20 cellular contexts compared by ENCODE assay signal in the genomic region with DNA sequence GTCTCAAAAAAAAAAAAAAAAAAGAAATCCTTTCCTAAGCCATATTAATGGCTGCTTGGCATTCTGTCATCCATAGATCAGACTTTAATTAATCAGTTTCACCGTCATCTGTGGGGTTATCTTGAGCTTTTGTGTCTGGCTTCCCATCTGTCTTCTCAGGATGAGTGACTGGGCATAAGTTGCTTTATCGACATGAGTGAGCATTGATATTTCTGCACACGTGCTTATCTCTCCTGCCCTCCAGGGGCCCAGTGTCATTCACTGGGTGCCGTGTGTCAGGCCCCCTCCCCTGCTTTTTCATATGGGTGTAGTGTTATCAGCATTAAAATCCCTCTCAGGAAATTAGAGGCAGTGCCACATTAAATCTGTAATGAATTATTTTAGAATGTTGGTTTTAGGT.
"Had no signal": no experiment of that assay in that cellular context is flagged by ENCODE, and none has a peak within 500 bp of the region (broad histone marks: within the 10 kb centered on the region; RNA-seq: fewer than 3 reads in every experiment).

No MANE protein-coding gene starts in this region.

- H3K4me3 Mint-ChIP-seq: activated CD4-positive, alpha-beta memory T cell treated with anti-CD3 and anti-CD28 coated beads for 36 hours; activated CD4-positive, alpha-beta T cell treated with anti-CD3 and anti-CD28 coated beads for 36 hours; activated naive CD8-positive, alpha-beta T cell treated with anti-CD3 and anti-CD28 coated beads for 36 hours; effector memory CD8-positive, alpha-beta T cell; mesothelial cell of epicardium; natural killer cell treated with Interleukin-12 subunit alpha and Interleukin-12 subunit beta and Interleukin-15 and Interleukin-18, amount 100 ng/mL, for 72 hours; stimulated activated naive B cell treated with anti-CD40 and anti-IgM and Interleukin-4, amounts not matched to agents 10 μg/mL and 1 μg/mL and 100 μg/mL, for 72 hours had no signal

- H3K27ac Mint-ChIP-seq: activated CD4-positive, alpha-beta memory T cell treated with anti-CD3 and anti-CD28 coated beads for 36 hours; activated CD4-positive, alpha-beta T cell treated with anti-CD3 and anti-CD28 coated beads for 36 hours; activated naive CD8-positive, alpha-beta T cell treated with anti-CD3 and anti-CD28 coated beads for 36 hours; effector memory CD8-positive, alpha-beta T cell; mesothelial cell of epicardium; natural killer cell treated with Interleukin-12 subunit alpha and Interleukin-12 subunit beta and Interleukin-15 and Interleukin-18, amount 100 ng/mL, for 72 hours; stimulated activated naive B cell treated with anti-CD40 and anti-IgM and Interleukin-4, amounts not matched to agents 10 μg/mL and 1 μg/mL and 100 μg/mL, for 72 hours had no signal

- H3K4me3 ChIP-seq: hepatocyte, lung, spleen, upper lobe of right lung had no signal

- H3K9me3 ChIP-seq: neutrophil, upper lobe of right lung had no signal

- H3K27ac ChIP-seq: epithelial cell of prostate, hepatocyte, neutrophil, parathyroid adenoma, spleen, upper lobe of right lung had no signal

- H3K36me3 ChIP-seq: neutrophil, spleen, upper lobe of right lung had no signal

- H3K4me1 Mint-ChIP-seq: activated CD4-positive, alpha-beta T cell treated with anti-CD3 and anti-CD28 coated beads for 36 hours; activated naive CD8-positive, alpha-beta T cell treated with anti-CD3 and anti-CD28 coated beads for 36 hours; stimulated activated naive B cell treated with anti-CD40 and anti-IgM and Interleukin-4, amounts not matched to agents 10 μg/mL and 1 μg/mL and 100 μg/mL, for 72 hours had no signal

- H3K27me3 Mint-ChIP-seq: natural killer cell treated with Interleukin-12 subunit alpha and Interleukin-12 subunit beta and Interleukin-15 and Interleukin-18, amount 100 ng/mL, for 72 hours had no signal

- H3K9me3 Mint-ChIP-seq: natural killer cell treated with Interleukin-12 subunit alpha and Interleukin-12 subunit beta and Interleukin-15 and Interleukin-18, amount 100 ng/mL, for 72 hours had no signal

- H3K36me3 Mint-ChIP-seq: activated naive CD8-positive, alpha-beta T cell treated with anti-CD3 and anti-CD28 coated beads for 36 hours had no signal

- ATAC-seq: activated CD4-positive, alpha-beta T cell treated with anti-CD3 and anti-CD28 coated beads for 36 hours; effector memory CD8-positive, alpha-beta T cell; natural killer cell treated with Interleukin-12 subunit alpha and Interleukin-12 subunit beta and Interleukin-15 and Interleukin-18, amount 100 ng/mL, for 72 hours; stimulated activated naive B cell treated with anti-CD40 and anti-IgM and Interleukin-4, amounts not matched to agents 10 μg/mL and 1 μg/mL and 100 μg/mL, for 72 hours; upper lobe of right lung had no signal

- DNase-seq: activated CD4-positive, alpha-beta memory T cell treated with anti-CD3 and anti-CD28 coated beads for 36 hours; activated CD4-positive, alpha-beta T cell treated with anti-CD3 and anti-CD28 coated beads for 36 hours; activated naive CD4-positive, alpha-beta T cell; activated naive CD8-positive, alpha-beta T cell treated with anti-CD3 and anti-CD28 coated beads for 36 hours; activated T-cell treated with anti-CD3 and anti-CD28 coated beads for 4 hours; amniotic stem cell; caudate nucleus; effector memory CD8-positive, alpha-beta T cell; foreskin fibroblast; spleen; stimulated activated CD4-positive, alpha-beta T cell treated with anti-CD3 and anti-CD28 coated beads, Interleukin-4, amount 100 ng/mL, for 4 hours; stimulated activated naive B cell treated with anti-CD40 and anti-IgM and Interleukin-4, amounts not matched to agents 10 μg/mL and 1 μg/mL and 100 μg/mL, for 72 hours had no signal

- H3K4me1 ChIP-seq: parathyroid adenoma, spleen, upper lobe of right lung had no signal

- H3K27me3 ChIP-seq: hepatocyte, neutrophil, spleen, upper lobe of right lung had no signal
